14 cellular contexts compared by ENCODE assay signal in the genomic region with DNA sequence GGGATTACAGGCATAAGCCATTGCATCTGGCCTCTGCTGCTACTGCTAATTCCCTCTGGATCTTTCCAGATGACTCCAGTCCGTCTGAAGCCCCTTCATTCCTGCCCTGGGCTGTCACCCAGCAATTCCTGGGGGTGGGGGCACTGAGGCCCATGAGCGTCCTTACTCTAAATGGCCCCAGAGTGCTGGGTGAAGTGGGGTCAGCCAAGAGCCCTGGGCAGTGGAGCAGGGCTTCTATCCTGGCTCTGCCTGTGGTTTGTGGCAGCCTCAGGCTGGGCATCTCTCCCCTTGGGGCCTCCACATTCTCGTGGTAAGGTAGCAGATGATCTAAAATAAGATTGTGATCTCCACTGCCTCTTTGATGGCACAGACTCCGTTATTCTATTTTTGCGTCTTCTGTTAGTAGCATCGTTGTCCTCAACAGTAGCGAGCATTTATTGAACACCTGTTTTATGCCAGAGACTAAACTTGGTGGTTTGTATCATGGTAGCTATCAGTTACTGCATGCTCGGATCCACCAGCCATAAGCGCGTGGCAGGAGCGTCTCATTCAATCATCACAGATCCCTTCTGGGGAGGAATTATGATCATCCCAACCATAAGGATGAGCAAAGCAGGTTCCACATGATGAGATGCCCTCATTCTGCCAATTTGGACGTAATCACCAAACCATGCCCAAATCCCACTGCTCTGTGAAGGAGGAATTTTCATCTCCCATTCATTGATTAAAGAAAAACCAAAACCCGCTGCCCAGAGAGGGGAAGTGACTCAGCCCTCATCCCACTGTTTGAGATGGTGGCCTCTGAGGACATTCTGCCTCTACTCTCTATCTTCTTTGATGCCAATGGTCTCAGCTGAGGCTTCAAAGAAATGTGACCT. TPM values are rescaled to one million over a fixed set of nuclear protein-coding genes. Genes with fewer than 3 reads are reported as not detected.
A peak's percentile ranks its signal among the peaks of the same experiment; 100 is the strongest.
DNase-seq lines count a peak whose midpoint lies in the region; ATAC-seq and FAIRE-seq lines count a peak whose summit lies in the region.
"Had no signal": no experiment of that assay in that cellular context is flagged by ENCODE, and none has a peak within 500 bp of the region (broad histone marks: within the 10 kb centered on the region; RNA-seq: fewer than 3 reads in every experiment).

No MANE protein-coding gene starts in this region.

- no peaks in the 10 kb centered on the region for H3K27me3 Mint-ChIP-seq in T-helper 17 cell
- H3K27me3 Mint-ChIP-seq: activated naive CD8-positive, alpha-beta T cell treated with anti-CD3 and anti-CD28 coated beads, Interleukin-2, amount 10 ng/mL, durations not matched to agents 7 days and 5 days had no signal

- H3K4me3 ChIP-seq in small intestine (ENCODE audit: low read depth in 1 of 2, low read length in 2 of 2) = no peak overlapping the region
- H3K4me3 ChIP-seq: lung, testis had no signal

- H3K27ac ChIP-seq in small intestine (ENCODE audit: low read depth in 1 of 2, low read length in 1 of 2) = peak overlapping the region; percentile 74 to 93

- no peaks in the 10 kb centered on the region for H3K9me3 ChIP-seq in T-helper 17 cell (ENCODE audit: control insufficient read depth, low read length, poor library complexity, severe bottlenecking)
- H3K9me3 ChIP-seq in small intestine (ENCODE audit: control insufficient read depth, low read depth) = no peaks in the 10 kb centered on the region
- H3K9me3 ChIP-seq: testis had no signal

- no peaks in the 10 kb centered on the region for H3K27me3 ChIP-seq in small intestine (ENCODE audit: control insufficient read depth in 2 of 2, insufficient read depth in 2 of 2, low read length in 2 of 2)
- H3K27me3 ChIP-seq: testis had no signal

- peaks cover 4% of the 10 kb centered on the region for H3K4me1 Mint-ChIP-seq in T-helper 17 cell

- no peak for FAIRE-seq in small intestine (lab: Jason Lieb, UNC)

- H3K36me3 Mint-ChIP-seq in T-helper 17 cell (ENCODE audit: low read depth) = no peaks in the 10 kb centered on the region
- H3K36me3 Mint-ChIP-seq: activated naive CD8-positive, alpha-beta T cell treated with anti-CD3 and anti-CD28 coated beads, Interleukin-2, amount 10 ng/mL, durations not matched to agents 7 days and 5 days had no signal

- H3K27ac Mint-ChIP-seq in T-helper 17 cell = peak overlapping the region; percentile 70
- H3K27ac Mint-ChIP-seq: activated naive CD8-positive, alpha-beta T cell treated with anti-CD3 and anti-CD28 coated beads, Interleukin-2, amount 10 ng/mL, durations not matched to agents 7 days and 5 days had no signal

- peak; percentile 30 for DNase-seq in ELF-1 (ENCODE audit: low read depth, low spot score)
- DNase-seq in T-helper 17 cell = no peak
- peak; percentile 68 for DNase-seq in islet precursor cell
- DNase-seq in small intestine = no peak
- DNase-seq in central memory CD4-positive, alpha-beta T cell = no peak
- DNase-seq in SKM-1 (lab: John Stamatoyannopoulos, UW; ENCODE audit: unreplicated experiment) = no peak
- DNase-seq: activated CD4-positive, alpha-beta T cell treated with anti-CD3 and anti-CD28 coated beads for 1 hour; activated naive CD8-positive, alpha-beta T cell treated with anti-CD3 and anti-CD28 coated beads, Interleukin-2, amount 10 ng/mL, durations not matched to agents 7 days and 5 days; AML-193; DMS79 treated with DMSO at 0.1 percent for 48 hours; testis had no signal

- ATAC-seq in T-helper 17 cell = no peak
- no peak for ATAC-seq in HG03280 (IDR thresholded peaks at IDR 0.05; ENCODE audit: unreplicated experiment)
- no peak for ATAC-seq in HG03108 (IDR thresholded peaks at IDR 0.05; ENCODE audit: unreplicated experiment)

- H3K4me1 ChIP-seq in small intestine (ENCODE audit: control insufficient read depth in 2 of 2, insufficient read depth in 1 of 2, low read depth in 1 of 2, low read length in 1 of 2) = peaks cover 0 to 7% of the 10 kb centered on the region in 2 donors

- 87 to 92% (median 91%) methylated on average over 13 of the region's 13 CpGs for WGBS in small intestine, 3 donors

- no peaks in the 10 kb centered on the region for H3K36me3 ChIP-seq in small intestine (ENCODE audit: control insufficient read depth in 2 of 2, insufficient read depth in 2 of 2, low read length in 2 of 2)

- H3K4me3 Mint-ChIP-seq in T-helper 17 cell = no peak overlapping the region
- H3K4me3 Mint-ChIP-seq: activated naive CD8-positive, alpha-beta T cell treated with anti-CD3 and anti-CD28 coated beads, Interleukin-2, amount 10 ng/mL, durations not matched to agents 7 days and 5 days had no signal

RNA-seq across cellular contexts. Expression of gene DUSP1, which starts 21.9 kb away (rescaled TPM):
- 1,000 to 10,000 TPM; 1,522 to 2,429 TPM for total RNA-seq in T-helper 17 cell
- polyA plus RNA-seq in small intestine = 100 to 1,000 TPM in 1 of 3 donors, 10 to 100 TPM in 2; 64.4 to 216 (median 65.4) TPM

RNA-seq across cellular contexts. Expression of gene ERGIC1, which starts 41.1 kb away (rescaled TPM):
- 10 to 100 TPM; 50.1 to 53.1 TPM for total RNA-seq in T-helper 17 cell
- 100 to 1,000 TPM in 1 of 3 donors, 10 to 100 TPM in 2; 58.1 to 127 (median 64.2) TPM for polyA plus RNA-seq in small intestine

Comparison
In these comparisons a context has a peak if more than half of its experiments do, and no peak if none do; other contexts are left out.
1. DNase-seq: peak in ELF-1 (single experiment) and islet precursor cell (single experiment); none in T-helper 17 cell (0 of 3), small intestine (single experiment), central memory CD4-positive, alpha-beta T cell (single experiment) and SKM-1 (single experiment).